Comparison of ENCODE assay signal across 1 cellular context in the genomic region with DNA sequence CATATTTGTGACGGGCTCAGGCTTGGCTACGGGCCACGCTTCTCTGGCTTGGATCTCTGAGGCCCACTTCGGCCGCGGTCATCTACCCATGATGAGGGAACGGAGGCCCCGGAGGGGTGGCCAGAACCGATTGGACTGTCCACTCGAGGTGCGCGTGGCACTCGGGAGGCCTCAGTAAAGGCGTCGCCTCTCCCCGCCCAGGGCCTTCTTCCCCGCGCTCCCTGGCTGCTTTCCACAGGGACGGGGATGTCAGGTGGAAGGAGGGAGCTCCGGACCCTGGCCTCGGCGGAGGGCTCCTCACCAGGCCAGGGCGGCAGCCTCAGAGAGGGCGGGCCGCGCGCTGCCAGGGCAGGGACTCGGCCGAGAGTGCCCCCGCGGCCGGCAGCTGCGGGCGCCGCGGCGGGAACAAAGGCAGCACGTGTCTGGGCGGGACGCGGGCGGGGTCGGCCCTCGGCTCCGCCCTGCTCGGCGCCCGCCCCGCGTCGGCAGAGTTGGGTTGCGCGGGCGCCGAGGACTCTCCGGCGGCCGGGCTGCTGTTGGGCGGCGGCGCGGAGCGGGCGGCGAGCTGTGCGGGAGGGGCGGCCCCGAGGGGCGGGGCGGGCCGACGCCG.
TF ChIP-seq lines count a peak whose summit lies in the region.

No MANE protein-coding gene starts in this region.

TF ChIP-seq in HepG2, 621 proteins besides CTCF, POLR2A, EP300 and RAD21 (continued from another document and continues in another):
- TF ChIP-seq, protein P1, sequence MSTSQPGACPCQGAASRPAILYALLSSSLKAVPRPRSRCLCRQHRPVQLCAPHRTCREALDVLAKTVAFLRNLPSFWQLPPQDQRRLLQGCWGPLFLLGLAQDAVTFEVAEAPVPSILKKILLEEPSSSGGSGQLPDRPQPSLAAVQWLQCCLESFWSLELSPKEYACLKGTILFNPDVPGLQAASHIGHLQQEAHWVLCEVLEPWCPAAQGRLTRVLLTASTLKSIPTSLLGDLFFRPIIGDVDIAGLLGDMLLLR (CRISPR knock-in tag; IDR thresholded peaks at IDR 0.05): no peak
- TF ChIP-seq PHF21A (CRISPR knock-in tag; IDR thresholded peaks at IDR 0.05) (no peak), ZZZ3 (CRISPR knock-in tag; IDR thresholded peaks at IDR 0.05; ENCODE audit: borderline replicate concordance) (no peak), SPEN (CRISPR knock-in tag; IDR thresholded peaks at IDR 0.05; ENCODE audit: low read depth) (peak; percentile 57; the same call in 1 of the 2 replicates), ZNF530 (CRISPR knock-in tag; IDR thresholded peaks at IDR 0.05; ENCODE audit: low read depth) (no peak), TEAD3 (CRISPR knock-in tag; optimal IDR thresholded peaks at IDR 0.05; ENCODE audit: borderline replicate concordance) (no peak), GABPA (IDR thresholded peaks at IDR 0.05; ENCODE audit: low read depth, low read length) (no peak), GABPA (CRISPR knock-in tag; IDR thresholded peaks at IDR 0.05; ENCODE audit: low read depth) (no peak), AGO2 (optimal IDR thresholded peaks at IDR 0.05; ENCODE audit: low read depth, low read length) (peak; percentile 88), ZNF558 (CRISPR knock-in tag; IDR thresholded peaks at IDR 0.05; ENCODE audit: borderline replicate concordance) (peak; percentile 67; the same call in 1 of the 2 replicates), YY1 (IDR thresholded peaks at IDR 0.05; ENCODE audit: insufficient read depth, insufficient replicate concordance, low read depth, low read length) (no peak), YEATS4 (CRISPR knock-in tag; IDR thresholded peaks at IDR 0.05; ENCODE audit: borderline replicate concordance) (peak; percentile 78; the same call in 1 of the 2 replicates), ZNF839 (CRISPR knock-in tag; IDR thresholded peaks at IDR 0.05; ENCODE audit: borderline replicate concordance) (no peak), U2AF1 (optimal IDR thresholded peaks at IDR 0.05; ENCODE audit: low read depth, low read length) (peak; percentile 65), MEF2D (CRISPR knock-in tag; IDR thresholded peaks at IDR 0.05) (no peak), FIP1L1 (IDR thresholded peaks at IDR 0.05; ENCODE audit: borderline replicate concordance, insufficient read depth, low read depth, low read length) (no peak), ZNF891 (CRISPR knock-in tag; IDR thresholded peaks at IDR 0.05) (0 out of 2 replicates have a peak, but pooled peaks have one; percentile 73), ZNF556 (CRISPR knock-in tag; IDR thresholded peaks at IDR 0.05; ENCODE audit: borderline replicate concordance) (peak; percentile 50; the same call in 1 of the 2 replicates), EEA1 (CRISPR knock-in tag; IDR thresholded peaks at IDR 0.05; ENCODE audit: borderline replicate concordance) (0 out of 2 replicates have a peak, but pooled peaks have one; percentile 24), ZSCAN12 (CRISPR knock-in tag; IDR thresholded peaks at IDR 0.05) (no peak), CEBPB (IDR thresholded peaks at IDR 0.05; ENCODE audit: borderline replicate concordance, low read depth, low read length) (no peak), CBX5 (CRISPR knock-in tag; IDR thresholded peaks at IDR 0.05; ENCODE audit: borderline replicate concordance) (0 out of 2 replicates have a peak, but pooled peaks have one; percentile 32), HNRNPL (IDR thresholded peaks at IDR 0.05; ENCODE audit: low read depth, low read length) (0 out of 2 replicates have a peak, but pooled peaks have one; percentile 66)
- TF ChIP-seq, protein P2, sequence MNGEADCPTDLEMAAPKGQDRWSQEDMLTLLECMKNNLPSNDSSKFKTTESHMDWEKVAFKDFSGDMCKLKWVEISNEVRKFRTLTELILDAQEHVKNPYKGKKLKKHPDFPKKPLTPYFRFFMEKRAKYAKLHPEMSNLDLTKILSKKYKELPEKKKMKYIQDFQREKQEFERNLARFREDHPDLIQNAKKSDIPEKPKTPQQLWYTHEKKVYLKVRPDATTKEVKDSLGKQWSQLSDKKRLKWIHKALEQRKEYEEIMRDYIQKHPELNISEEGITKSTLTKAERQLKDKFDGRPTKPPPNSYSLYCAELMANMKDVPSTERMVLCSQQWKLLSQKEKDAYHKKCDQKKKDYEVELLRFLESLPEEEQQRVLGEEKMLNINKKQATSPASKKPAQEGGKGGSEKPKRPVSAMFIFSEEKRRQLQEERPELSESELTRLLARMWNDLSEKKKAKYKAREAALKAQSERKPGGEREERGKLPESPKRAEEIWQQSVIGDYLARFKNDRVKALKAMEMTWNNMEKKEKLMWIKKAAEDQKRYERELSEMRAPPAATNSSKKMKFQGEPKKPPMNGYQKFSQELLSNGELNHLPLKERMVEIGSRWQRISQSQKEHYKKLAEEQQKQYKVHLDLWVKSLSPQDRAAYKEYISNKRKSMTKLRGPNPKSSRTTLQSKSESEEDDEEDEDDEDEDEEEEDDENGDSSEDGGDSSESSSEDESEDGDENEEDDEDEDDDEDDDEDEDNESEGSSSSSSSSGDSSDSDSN (CRISPR knock-in tag; IDR thresholded peaks at IDR 0.05): peak; percentile 44; the same call in 1 of the 2 replicates
- TF ChIP-seq, protein P3, sequence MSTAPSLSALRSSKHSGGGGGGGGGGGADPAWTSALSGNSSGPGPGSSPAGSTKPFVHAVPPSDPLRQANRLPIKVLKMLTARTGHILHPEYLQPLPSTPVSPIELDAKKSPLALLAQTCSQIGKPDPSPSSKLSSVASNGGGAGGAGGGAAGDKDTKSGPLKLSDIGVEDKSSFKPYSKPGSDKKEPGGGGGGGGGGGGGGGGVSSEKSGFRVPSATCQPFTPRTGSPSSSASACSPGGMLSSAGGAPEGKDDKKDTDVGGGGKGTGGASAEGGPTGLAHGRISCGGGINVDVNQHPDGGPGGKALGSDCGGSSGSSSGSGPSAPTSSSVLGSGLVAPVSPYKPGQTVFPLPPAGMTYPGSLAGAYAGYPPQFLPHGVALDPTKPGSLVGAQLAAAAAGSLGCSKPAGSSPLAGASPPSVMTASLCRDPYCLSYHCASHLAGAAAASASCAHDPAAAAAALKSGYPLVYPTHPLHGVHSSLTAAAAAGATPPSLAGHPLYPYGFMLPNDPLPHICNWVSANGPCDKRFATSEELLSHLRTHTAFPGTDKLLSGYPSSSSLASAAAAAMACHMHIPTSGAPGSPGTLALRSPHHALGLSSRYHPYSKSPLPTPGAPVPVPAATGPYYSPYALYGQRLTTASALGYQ (CRISPR knock-in tag; IDR thresholded peaks at IDR 0.05): no peak; the same call in 1 of the 2 replicates
- TF ChIP-seq, protein P4, sequence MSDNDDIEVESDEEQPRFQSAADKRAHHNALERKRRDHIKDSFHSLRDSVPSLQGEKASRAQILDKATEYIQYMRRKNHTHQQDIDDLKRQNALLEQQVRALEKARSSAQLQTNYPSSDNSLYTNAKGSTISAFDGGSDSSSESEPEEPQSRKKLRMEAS (IDR thresholded peaks at IDR 0.05): peak; percentile 97
- TF ChIP-seq, protein P5, sequence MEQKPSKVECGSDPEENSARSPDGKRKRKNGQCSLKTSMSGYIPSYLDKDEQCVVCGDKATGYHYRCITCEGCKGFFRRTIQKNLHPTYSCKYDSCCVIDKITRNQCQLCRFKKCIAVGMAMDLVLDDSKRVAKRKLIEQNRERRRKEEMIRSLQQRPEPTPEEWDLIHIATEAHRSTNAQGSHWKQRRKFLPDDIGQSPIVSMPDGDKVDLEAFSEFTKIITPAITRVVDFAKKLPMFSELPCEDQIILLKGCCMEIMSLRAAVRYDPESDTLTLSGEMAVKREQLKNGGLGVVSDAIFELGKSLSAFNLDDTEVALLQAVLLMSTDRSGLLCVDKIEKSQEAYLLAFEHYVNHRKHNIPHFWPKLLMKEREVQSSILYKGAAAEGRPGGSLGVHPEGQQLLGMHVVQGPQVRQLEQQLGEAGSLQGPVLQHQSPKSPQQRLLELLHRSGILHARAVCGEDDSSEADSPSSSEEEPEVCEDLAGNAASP (CRISPR knock-in tag; IDR thresholded peaks at IDR 0.05; ENCODE audit: borderline replicate concordance): no peak
- TF ChIP-seq, protein P6, sequence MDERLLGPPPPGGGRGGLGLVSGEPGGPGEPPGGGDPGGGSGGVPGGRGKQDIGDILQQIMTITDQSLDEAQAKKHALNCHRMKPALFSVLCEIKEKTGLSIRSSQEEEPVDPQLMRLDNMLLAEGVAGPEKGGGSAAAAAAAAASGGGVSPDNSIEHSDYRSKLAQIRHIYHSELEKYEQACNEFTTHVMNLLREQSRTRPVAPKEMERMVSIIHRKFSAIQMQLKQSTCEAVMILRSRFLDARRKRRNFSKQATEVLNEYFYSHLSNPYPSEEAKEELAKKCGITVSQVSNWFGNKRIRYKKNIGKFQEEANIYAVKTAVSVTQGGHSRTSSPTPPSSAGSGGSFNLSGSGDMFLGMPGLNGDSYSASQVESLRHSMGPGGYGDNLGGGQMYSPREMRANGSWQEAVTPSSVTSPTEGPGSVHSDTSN (CRISPR knock-in tag; IDR thresholded peaks at IDR 0.05): no peak
- TF ChIP-seq, protein P7, sequence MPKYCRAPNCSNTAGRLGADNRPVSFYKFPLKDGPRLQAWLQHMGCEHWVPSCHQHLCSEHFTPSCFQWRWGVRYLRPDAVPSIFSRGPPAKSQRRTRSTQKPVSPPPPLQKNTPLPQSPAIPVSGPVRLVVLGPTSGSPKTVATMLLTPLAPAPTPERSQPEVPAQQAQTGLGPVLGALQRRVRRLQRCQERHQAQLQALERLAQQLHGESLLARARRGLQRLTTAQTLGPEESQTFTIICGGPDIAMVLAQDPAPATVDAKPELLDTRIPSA (CRISPR knock-in tag; IDR thresholded peaks at IDR 0.05; ENCODE audit: borderline replicate concordance): peak; percentile 75; the same call in 1 of the 2 replicates
- TF ChIP-seq, protein P8, sequence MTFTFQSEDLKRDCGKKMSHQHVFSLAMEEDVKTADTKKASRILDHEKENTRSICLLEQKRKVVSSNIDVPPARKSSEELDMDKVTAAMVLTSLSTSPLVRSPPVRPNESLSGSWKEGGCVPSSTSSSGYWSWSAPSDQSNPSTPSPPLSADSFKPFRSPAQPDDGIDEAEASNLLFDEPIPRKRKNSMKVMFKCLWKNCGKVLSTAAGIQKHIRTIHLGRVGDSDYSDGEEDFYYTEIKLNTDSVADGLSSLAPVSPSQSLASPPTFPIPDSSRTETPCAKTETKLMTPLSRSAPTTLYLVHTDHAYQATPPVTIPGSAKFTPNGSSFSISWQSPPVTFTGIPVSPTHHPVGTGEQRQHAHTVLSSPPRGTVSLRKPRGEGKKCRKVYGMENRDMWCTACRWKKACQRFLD (CRISPR knock-in tag; IDR thresholded peaks at IDR 0.05; ENCODE audit: borderline replicate concordance): 0 out of 2 replicates have a peak, but pooled peaks have one; percentile 47
- TF ChIP-seq, protein P9, sequence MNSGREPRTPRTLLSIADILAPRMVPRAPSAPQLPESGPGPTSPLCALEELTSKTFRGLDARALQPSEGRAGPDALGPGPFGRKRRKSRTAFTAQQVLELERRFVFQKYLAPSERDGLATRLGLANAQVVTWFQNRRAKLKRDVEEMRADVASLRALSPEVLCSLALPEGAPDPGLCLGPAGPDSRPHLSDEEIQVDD (CRISPR knock-in tag; IDR thresholded peaks at IDR 0.05; ENCODE audit: borderline replicate concordance): no peak
- TF ChIP-seq, protein P10, sequence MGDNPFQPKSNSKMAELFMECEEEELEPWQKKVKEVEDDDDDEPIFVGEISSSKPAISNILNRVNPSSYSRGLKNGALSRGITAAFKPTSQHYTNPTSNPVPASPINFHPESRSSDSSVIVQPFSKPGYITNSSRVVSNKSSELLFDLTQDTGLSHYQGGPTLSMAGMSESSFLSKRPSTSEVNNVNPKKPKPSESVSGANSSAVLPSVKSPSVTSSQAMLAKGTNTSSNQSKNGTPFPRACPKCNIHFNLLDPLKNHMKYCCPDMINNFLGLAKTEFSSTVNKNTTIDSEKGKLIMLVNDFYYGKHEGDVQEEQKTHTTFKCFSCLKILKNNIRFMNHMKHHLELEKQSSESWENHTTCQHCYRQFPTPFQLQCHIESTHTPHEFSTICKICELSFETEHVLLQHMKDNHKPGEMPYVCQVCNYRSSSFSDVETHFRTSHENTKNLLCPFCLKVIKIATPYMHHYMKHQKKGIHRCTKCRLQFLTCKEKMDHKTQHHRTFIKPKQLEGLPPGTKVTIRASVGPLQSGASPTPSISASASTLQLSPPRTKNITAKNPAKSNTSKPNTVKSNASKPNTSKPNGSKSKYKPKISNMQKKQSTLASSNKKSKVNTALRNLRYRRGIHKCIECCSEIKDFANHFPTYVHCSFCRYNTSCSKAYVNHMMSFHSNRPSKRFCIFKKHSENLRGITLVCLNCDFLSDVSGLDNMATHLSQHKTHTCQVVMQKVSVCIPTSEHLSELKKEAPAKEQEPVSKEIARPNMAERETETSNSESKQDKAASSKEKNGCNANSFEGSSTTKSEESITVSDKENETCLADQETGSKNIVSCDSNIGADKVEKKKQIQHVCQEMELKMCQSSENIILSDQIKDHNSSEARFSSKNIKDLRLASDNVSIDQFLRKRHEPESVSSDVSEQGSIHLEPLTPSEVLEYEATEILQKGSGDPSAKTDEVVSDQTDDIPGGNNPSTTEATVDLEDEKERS (CRISPR knock-in tag; IDR thresholded peaks at IDR 0.05): no peak
- TF ChIP-seq, protein P11, sequence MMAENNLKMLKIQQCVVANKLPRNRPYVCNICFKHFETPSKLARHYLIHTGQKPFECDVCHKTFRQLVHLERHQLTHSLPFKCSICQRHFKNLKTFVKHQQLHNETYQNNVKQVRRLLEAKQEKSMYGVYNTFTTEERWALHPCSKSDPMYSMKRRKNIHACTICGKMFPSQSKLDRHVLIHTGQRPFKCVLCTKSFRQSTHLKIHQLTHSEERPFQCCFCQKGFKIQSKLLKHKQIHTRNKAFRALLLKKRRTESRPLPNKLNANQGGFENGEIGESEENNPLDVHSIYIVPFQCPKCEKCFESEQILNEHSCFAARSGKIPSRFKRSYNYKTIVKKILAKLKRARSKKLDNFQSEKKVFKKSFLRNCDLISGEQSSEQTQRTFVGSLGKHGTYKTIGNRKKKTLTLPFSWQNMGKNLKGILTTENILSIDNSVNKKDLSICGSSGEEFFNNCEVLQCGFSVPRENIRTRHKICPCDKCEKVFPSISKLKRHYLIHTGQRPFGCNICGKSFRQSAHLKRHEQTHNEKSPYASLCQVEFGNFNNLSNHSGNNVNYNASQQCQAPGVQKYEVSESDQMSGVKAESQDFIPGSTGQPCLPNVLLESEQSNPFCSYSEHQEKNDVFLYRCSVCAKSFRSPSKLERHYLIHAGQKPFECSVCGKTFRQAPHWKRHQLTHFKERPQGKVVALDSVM (CRISPR knock-in tag; IDR thresholded peaks at IDR 0.05): peak; percentile 47; the same call in 1 of the 2 replicates
- TF ChIP-seq, protein P12, sequence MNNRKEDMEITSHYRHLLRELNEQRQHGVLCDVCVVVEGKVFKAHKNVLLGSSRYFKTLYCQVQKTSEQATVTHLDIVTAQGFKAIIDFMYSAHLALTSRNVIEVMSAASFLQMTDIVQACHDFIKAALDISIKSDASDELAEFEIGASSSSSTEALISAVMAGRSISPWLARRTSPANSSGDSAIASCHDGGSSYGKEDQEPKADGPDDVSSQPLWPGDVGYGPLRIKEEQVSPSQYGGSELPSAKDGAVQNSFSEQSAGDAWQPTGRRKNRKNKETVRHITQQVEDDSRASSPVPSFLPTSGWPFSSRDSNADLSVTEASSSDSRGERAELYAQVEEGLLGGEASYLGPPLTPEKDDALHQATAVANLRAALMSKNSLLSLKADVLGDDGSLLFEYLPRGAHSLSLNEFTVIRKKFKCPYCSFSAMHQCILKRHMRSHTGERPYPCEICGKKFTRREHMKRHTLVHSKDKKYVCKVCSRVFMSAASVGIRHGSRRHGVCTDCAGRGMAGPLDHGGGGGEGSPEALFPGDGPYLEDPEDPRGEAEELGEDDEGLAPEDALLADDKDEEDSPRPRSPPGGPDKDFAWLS (CRISPR knock-in tag; IDR thresholded peaks at IDR 0.05; ENCODE audit: borderline replicate concordance): no peak
